ENCODE assay signal across 19 cellular contexts in genomic region chr17:34726536-34727384, GRCh38.
A peak's percentile ranks its signal among the peaks of the same experiment; 100 is the strongest.
DNase-seq lines count a peak whose midpoint lies in the region; ATAC-seq and TF ChIP-seq lines count a peak whose summit lies in the region.
"Had no signal": no experiment of that assay in that cellular context is flagged by ENCODE, and none has a peak within 500 bp of the region (broad histone marks: within the 10 kb centered on the region; RNA-seq: fewer than 3 reads in every experiment).

No MANE protein-coding gene starts in this region.

- H3K4me1 Mint-ChIP-seq in Calu3 (ENCODE audit: low read depth, unreplicated experiment) = peaks cover 45% of the 10 kb centered on the region
- H3K4me1 Mint-ChIP-seq: CD4-positive, CD25-positive, alpha-beta regulatory T cell had no signal

- no peaks in the 10 kb centered on the region for H3K27me3 Mint-ChIP-seq in Calu3 (ENCODE audit: unreplicated experiment)

- no TSS peak for BruUV-seq in Calu3 (replicated peaks; lab: Mats Ljungman, UMichigan)

- H3K27ac ChIP-seq in ascending aorta (no peak overlapping the region), hepatocyte (no peak overlapping the region)
- H3K27ac ChIP-seq: A549, GM23248, Peyer's patch, SJCRH30 had no signal

- H3K9me2 ChIP-seq in hepatocyte (replicated peaks; ENCODE audit: insufficient read depth) = no peaks in the 10 kb centered on the region

- no peak overlapping the region for H3K4me3 ChIP-seq in ascending aorta
- H3K4me3 ChIP-seq in hepatocyte = no peak overlapping the region
- H3K4me3 ChIP-seq: A549, GM23248, HAP-1, Peyer's patch, SJCRH30 had no signal

- peaks cover 19% of the 10 kb centered on the region for H3K36me3 Mint-ChIP-seq in Calu3 (ENCODE audit: insufficient read depth, unreplicated experiment)
- H3K36me3 Mint-ChIP-seq: CD4-positive, CD25-positive, alpha-beta regulatory T cell; IgD-negative memory B cell had no signal

- H3K4me3 Mint-ChIP-seq in Calu3 (ENCODE audit: low read depth, unreplicated experiment) = no peak overlapping the region
- H3K4me3 Mint-ChIP-seq: CD4-positive, CD25-positive, alpha-beta regulatory T cell; IgD-negative memory B cell had no signal

- H3K36me3 ChIP-seq in ascending aorta (no peaks in the 10 kb centered on the region), hepatocyte (replicated peaks; ENCODE audit: insufficient read depth, low read depth) (no peaks in the 10 kb centered on the region)
- H3K36me3 ChIP-seq: HAP-1, Peyer's patch, SJCRH30 had no signal

- H3K27me3 ChIP-seq in ascending aorta = no peaks in the 10 kb centered on the region
- H3K27me3 ChIP-seq in hepatocyte = peaks cover 2% of the 10 kb centered on the region
- H3K27me3 ChIP-seq: Peyer's patch had no signal

- no peak overlapping the region for H3K4me2 ChIP-seq in hepatocyte
- H3K4me2 ChIP-seq: A549 had no signal

- no peaks in the 10 kb centered on the region for H3K9me3 ChIP-seq in ascending aorta
- no peaks in the 10 kb centered on the region for H3K9me3 ChIP-seq in hepatocyte (ENCODE audit: low read depth)
- H3K9me3 ChIP-seq: HAP-1, Peyer's patch, SJCRH30 had no signal

- no peak for DNase-seq in Calu3
- DNase-seq in NCI-H2171 treated with DMSO at 0.1 percent for 48 hours (lab: John Stamatoyannopoulos, UW) = peak; percentile 71
- DNase-seq in ecto neural progenitor cell (ENCODE audit: low spot score) = peak; percentile 41
- peak; percentile 11 for DNase-seq in left lobe of liver (ENCODE audit: low spot score)
- DNase-seq in ascending aorta (ENCODE audit: low spot score in 2 of 2) = no peak
- no peak for DNase-seq in hepatocyte (ENCODE audit: low spot score)
- DNase-seq: CD4-positive, CD25-positive, alpha-beta regulatory T cell; DND-41; GM23248; NCI-H1105; NCI-H2227 treated with DMSO at 0.1 percent for 48 hours; NCI-H510A; NCI-H774; Peyer's patch; SJCRH30 had no signal

- intact Hi-C loops in Calu3 (cut with micrococcal nuclease; ENCODE audit: unreplicated experiment) = loop anchor here (10.0 kb wide), 1 partner anchor 142 kb away; no protein-coding TSS in a partner anchor
- intact Hi-C loops in ascending aorta (cut with DNase I) = no loop called here

- TF ChIP-seq CTCF in Calu3 (IDR thresholded peaks at IDR 0.05; ENCODE audit: unreplicated experiment) = no peak
- TF ChIP-seq CTCF in ascending aorta (IDR thresholded peaks at IDR 0.05) = no peak
- TF ChIP-seq CTCF in hepatocyte (IDR thresholded peaks at IDR 0.05; ENCODE audit: poor library complexity) = no peak

- WGBS in hepatocyte (ENCODE audit: low lambda C conversion rate, missing lambda C conversion rate) = 88% methylated on average over 6 of the region's 6 CpGs

- no peak for ATAC-seq in left lobe of liver
- no peak for ATAC-seq in HG03565 (IDR thresholded peaks at IDR 0.05; ENCODE audit: unreplicated experiment)
- ATAC-seq: A549 had no signal

- no peak overlapping the region for H2AFZ ChIP-seq in hepatocyte
- H2AFZ ChIP-seq: GM23248 had no signal

- H4K20me1 ChIP-seq in hepatocyte (ENCODE audit: insufficient read depth, poor library complexity, severe bottlenecking) = no peaks in the 10 kb centered on the region

- no peaks in the 10 kb centered on the region for H3K4me1 ChIP-seq in ascending aorta
- H3K4me1 ChIP-seq in hepatocyte (ENCODE audit: insufficient read depth) = no peaks in the 10 kb centered on the region
- H3K4me1 ChIP-seq: HAP-1, Peyer's patch, SJCRH30 had no signal

- CTCF ChIA-PET in Calu3 (lab: Charles Lee) = interaction anchor here (1.3 to 2.1 kb wide), 2 partner anchors 21 to 142 kb away, joined by 3 to 8 read pairs; no protein-coding TSS in a partner anchor

- peaks cover 3% of the 10 kb centered on the region for H3K9me3 Mint-ChIP-seq in Calu3 (ENCODE audit: low read depth, unreplicated experiment)

- peak overlapping the region; percentile 90 for H3K27ac Mint-ChIP-seq in Calu3 (ENCODE audit: unreplicated experiment)
- H3K27ac Mint-ChIP-seq: CD4-positive, CD25-positive, alpha-beta regulatory T cell; IgD-negative memory B cell had no signal

- no peaks in the 10 kb centered on the region for H3K79me2 ChIP-seq in hepatocyte

Comparison
In these comparisons a context has a peak if more than half of its experiments do, and no peak if none do; other contexts are left out.
1. DNase-seq: peak in NCI-H2171 treated with DMSO at 0.1 percent for 48 hours (single experiment), ecto neural progenitor cell (single experiment) and left lobe of liver (single experiment); none in Calu3 (single experiment), ascending aorta (0 of 2) and hepatocyte (single experiment).